Comparison of ENCODE assay signal across 14 cellular contexts in genomic region chrX:119775517-119776238, GRCh38. TPM values are rescaled to one million over a fixed set of nuclear protein-coding genes. Genes with fewer than 3 reads are reported as not detected.
DNase-seq lines count a peak whose midpoint lies in the region; ATAC-seq, FAIRE-seq and TF ChIP-seq lines count a peak whose summit lies in the region.
"Had no signal": no experiment of that assay in that cellular context is flagged by ENCODE, and none has a peak within 500 bp of the region (broad histone marks: within the 10 kb centered on the region; RNA-seq: fewer than 3 reads in every experiment).

No MANE protein-coding gene starts in this region.

- H3K79me2 ChIP-seq in HepG2 (ENCODE audit: insufficient read depth, low read length) (no peaks in the 10 kb centered on the region), MM.1S (ENCODE audit: low read length) (no peaks in the 10 kb centered on the region)

- H4K20me1 ChIP-seq in HepG2 (ENCODE audit: insufficient read depth, low read length) = no peaks in the 10 kb centered on the region
- H4K20me1 ChIP-seq in MM.1S (ENCODE audit: insufficient read depth, low read length) = no peaks in the 10 kb centered on the region

- POLR2A ChIA-PET in HepG2 (lab: Yijun Ruan, JAX) = no interaction called here

- H3K27me3 Mint-ChIP-seq in dendritic cell treated with granulocyte-macrophage colony-stimulating factor and Interleukin-4, amounts not matched to agents 40 ng/mL and 50 ng/mL, for 4 days = no peaks in the 10 kb centered on the region

- H3K4me1 ChIP-seq in right lobe of liver (no peaks in the 10 kb centered on the region), HepG2 (ENCODE audit: insufficient read depth, low read length) (no peaks in the 10 kb centered on the region), MM.1S (ENCODE audit: low read length) (no peaks in the 10 kb centered on the region), upper lobe of right lung (no peaks in the 10 kb centered on the region)

- H3K9ac ChIP-seq in HepG2 (ENCODE audit: insufficient read depth, low read depth, low read length) (no peak overlapping the region), MM.1S (ENCODE audit: low read length) (no peak overlapping the region)

- H3F3A ChIP-seq in MM.1S (ENCODE audit: insufficient read depth, low read length) = 0 out of 2 replicates have a peak, but pooled peaks cover 7% of the 10 kb centered on the region

- no peaks in the 10 kb centered on the region for H3K9me3 Mint-ChIP-seq in dendritic cell treated with granulocyte-macrophage colony-stimulating factor and Interleukin-4, amounts not matched to agents 40 ng/mL and 50 ng/mL, for 4 days
- H3K9me3 Mint-ChIP-seq: activated T-cell treated with anti-CD3 and anti-CD28 coated beads, Interleukin-2, amount 50 U/mL, for 72 hours had no signal

- WGBS in right lobe of liver (ENCODE audit: insufficient coverage, low coverage, low lambda C conversion rate, missing lambda C conversion rate) = 58% methylated on average over 13 of the region's 15 CpGs
- WGBS in HepG2 (ENCODE audit: low lambda C conversion rate) = 93% methylated on average over 15 of the region's 15 CpGs

- TF ChIP-seq RAD21 in HepG2 (CRISPR knock-in tag; IDR thresholded peaks at IDR 0.05) = no peak

- H3K4me3 ChIP-seq in right lobe of liver (no peak overlapping the region), HepG2 (replicated peaks in 1 of 3; ENCODE audit: insufficient read depth in 1 of 3, low read depth in 2 of 3, low read length in 3 of 3) (no peak overlapping the region), MM.1S (ENCODE audit: low read length) (no peak overlapping the region), upper lobe of right lung (no peak overlapping the region)

- FAIRE-seq in HepG2 (lab: Jason Lieb, UNC) = no peak

- TF ChIP-seq POLR2A in right lobe of liver (IDR thresholded peaks at IDR 0.05) (no peak), HepG2 (IDR thresholded peaks at IDR 0.05; ENCODE audit: insufficient read depth in 1 of 2, low read depth in 2 of 2, low read length in 2 of 2) (no peak)

- CTCF ChIA-PET in HepG2 (lab: Yijun Ruan, JAX; ENCODE audit: low intra/inter-chr PET ratio, low total read pairs) = no interaction called here

- peaks cover 31% of the 10 kb centered on the region for H3K4me1 Mint-ChIP-seq in dendritic cell treated with granulocyte-macrophage colony-stimulating factor and Interleukin-4, amounts not matched to agents 40 ng/mL and 50 ng/mL, for 4 days (ENCODE audit: low read depth)

- TF ChIP-seq EP300 in HepG2 (IDR thresholded peaks at IDR 0.05; ENCODE audit: low read depth in 2 of 2, low read length in 2 of 2) = no peak
- TF ChIP-seq EP300 in HepG2 (CRISPR knock-in tag; IDR thresholded peaks at IDR 0.05; ENCODE audit: borderline replicate concordance) = no peak

- intact Hi-C loops in right lobe of liver (cut with DNase I) (no loop called here), HepG2 (cut with micrococcal nuclease; ENCODE audit: unreplicated experiment) (no loop called here), upper lobe of right lung (cut with DNase I) (no loop called here)
- intact Hi-C loops in dendritic cell treated with granulocyte-macrophage colony-stimulating factor and Interleukin-4, amounts not matched to agents 40 ng/mL and 50 ng/mL, for 4 days (cut with micrococcal nuclease) = loop anchor here (10.0 kb wide), 1 partner anchor 81 kb away; the partner anchor contains the start of gene SEPTIN6

- H3K4me2 ChIP-seq in HepG2 (ENCODE audit: low read depth, low read length) (no peak overlapping the region), MM.1S (ENCODE audit: low read depth, low read length) (no peak overlapping the region)

- peak overlapping the region; percentile 93 for H3K27ac Mint-ChIP-seq in dendritic cell treated with granulocyte-macrophage colony-stimulating factor and Interleukin-4, amounts not matched to agents 40 ng/mL and 50 ng/mL, for 4 days
- H3K27ac Mint-ChIP-seq: activated T-cell treated with anti-CD3 and anti-CD28 coated beads, Interleukin-2, amount 50 U/mL, for 72 hours had no signal

- no peak for TF ChIP-seq CTCF in right lobe of liver (IDR thresholded peaks at IDR 0.05)
- no peak for TF ChIP-seq CTCF in HepG2 (CRISPR knock-in tag; IDR thresholded peaks at IDR 0.05)
- no peak for TF ChIP-seq CTCF in MM.1S (IDR thresholded peaks at IDR 0.05; ENCODE audit: low read length)
- TF ChIP-seq CTCF in upper lobe of right lung (IDR thresholded peaks at IDR 0.05) = no peak

- in situ Hi-C loops in HepG2 (cut with HindIII; ENCODE audit: extremely low pct_ligation_motif_present, low pct_unique_long_range_greater_than_20kb) = no loop called here

- peaks cover 1% of the 10 kb centered on the region for H3K36me3 Mint-ChIP-seq in dendritic cell treated with granulocyte-macrophage colony-stimulating factor and Interleukin-4, amounts not matched to agents 40 ng/mL and 50 ng/mL, for 4 days (ENCODE audit: low read depth)

- H3K4me3 Mint-ChIP-seq in dendritic cell treated with granulocyte-macrophage colony-stimulating factor and Interleukin-4, amounts not matched to agents 40 ng/mL and 50 ng/mL, for 4 days = no peak overlapping the region
- H3K4me3 Mint-ChIP-seq: activated T-cell treated with anti-CD3 and anti-CD28 coated beads, Interleukin-2, amount 50 U/mL, for 72 hours had no signal

- no peaks in the 10 kb centered on the region for H3K9me3 ChIP-seq in right lobe of liver
- H3K9me3 ChIP-seq in HepG2 (ENCODE audit: low read length) = no peaks in the 10 kb centered on the region
- no peaks in the 10 kb centered on the region for H3K9me3 ChIP-seq in MM.1S (replicated peaks; ENCODE audit: insufficient read depth, low read length)
- H3K9me3 ChIP-seq in upper lobe of right lung = no peaks in the 10 kb centered on the region

- H2AFZ ChIP-seq in HepG2 (ENCODE audit: low read length) (no peak overlapping the region), MM.1S (ENCODE audit: low read length) (peak overlapping the region; percentile 38; the same call in 1 of the 2 replicates)

- H3K36me3 ChIP-seq in right lobe of liver = no peaks in the 10 kb centered on the region
- no peaks in the 10 kb centered on the region for H3K36me3 ChIP-seq in HepG2 (replicated peaks in 1 of 2; ENCODE audit: control insufficient read depth in 1 of 2, insufficient read depth in 2 of 2, low read length in 2 of 2)
- H3K36me3 ChIP-seq in MM.1S (replicated peaks; ENCODE audit: insufficient read depth, low read length) = no peaks in the 10 kb centered on the region
- no peaks in the 10 kb centered on the region for H3K36me3 ChIP-seq in upper lobe of right lung
- H3K36me3 ChIP-seq: WERI-Rb-1 had no signal

- H3K27me3 ChIP-seq in right lobe of liver = no peaks in the 10 kb centered on the region
- H3K27me3 ChIP-seq in HepG2 (ENCODE audit: control insufficient read depth in 1 of 2, insufficient read depth in 2 of 2, low read length in 2 of 2) = no peaks in the 10 kb centered on the region
- no peaks in the 10 kb centered on the region for H3K27me3 ChIP-seq in MM.1S (replicated peaks; ENCODE audit: insufficient read depth, low read length)
- H3K27me3 ChIP-seq in upper lobe of right lung = no peaks in the 10 kb centered on the region

- ATAC-seq in right lobe of liver (peak; percentile 25 to 52 (median 42)), HepG2 (no peak), upper lobe of right lung (peak; percentile 76)
- ATAC-seq: activated T-cell treated with anti-CD3 and anti-CD28 coated beads, Interleukin-2, amount 50 U/mL, for 72 hours had no signal

- H3K27ac ChIP-seq in right lobe of liver = no peak overlapping the region
- no peak overlapping the region for H3K27ac ChIP-seq in HepG2 (ENCODE audit: extremely low read length, insufficient read depth, low read length)
- H3K27ac ChIP-seq in MM.1S (ENCODE audit: low read length) = no peak overlapping the region
- no peak overlapping the region for H3K27ac ChIP-seq in upper lobe of right lung
- H3K27ac ChIP-seq: WERI-Rb-1 had no signal

- BruUV-seq in HepG2 (replicated peaks; lab: Mats Ljungman, UMichigan) = no TSS peak

- H3K9me2 ChIP-seq in MM.1S (replicated peaks; ENCODE audit: insufficient read depth, low read length) = no peaks in the 10 kb centered on the region

- DNase-seq in right lobe of liver (no peak), HepG2 (ENCODE audit: low spot score) (no peak), MM.1S (no peak), upper lobe of right lung (no peak), hypothalamus (lab: John Stamatoyannopoulos, UW) (no peak), NCI-H2227 (lab: John Stamatoyannopoulos, UW; ENCODE audit: unreplicated experiment) (no peak), GM19240 (ENCODE audit: insufficient read length, low spot score) (no peak)
- DNase-seq: activated T-cell treated with anti-CD3 and anti-CD28 coated beads, Interleukin-2, amount 50 U/mL, for 72 hours; NCI-H1417 treated with DMSO at 0.1 percent for 48 hours; NCI-H446; stimulated activated CD8-positive, alpha-beta memory T cell treated with anti-CD3 and anti-CD28 coated beads, Interleukin-4, amount 100 ng/mL, for 48 hours; WERI-Rb-1 had no signal

RNA-seq across cellular contexts. Expression of gene RPL39, which starts 15.8 kb away (rescaled TPM):
- total RNA-seq in right lobe of liver (1,000 to 10,000 TPM in 2 of 6 experiments, 100 to 1,000 TPM in 4; 587 to 2,308 (median 667) TPM), HepG2 (2016; rRNA removed; fragmentation: Illumina TruSeq; extraction: Trizol) (3,547 and 3,928 TPM in 2 replicates), upper lobe of right lung (1,275 TPM)
- 5,522 and 6,331 TPM in 2 replicates for total RNA-seq in HepG2 (2016; cell fraction: cytosol; rRNA removed; fragmentation: Illumina TruSeq; extraction: Trizol; ENCODE audit: low read depth)
- total RNA-seq in HepG2 (2016; cell fraction: insoluble cytoplasmic fraction; rRNA removed; fragmentation: Illumina TruSeq; extraction: Trizol) = 3,541 and 3,944 TPM in 2 replicates
- total RNA-seq in HepG2 (2016; cell fraction: membrane; rRNA removed; fragmentation: Illumina TruSeq; extraction: Trizol) = 8,253 and 8,590 TPM in 2 replicates
- total RNA-seq in HepG2 (2016; cell fraction: nucleus; rRNA removed; fragmentation: Illumina TruSeq; extraction: Trizol) = 1,224 and 1,272 TPM in 2 replicates
- polyA plus RNA-seq in HepG2 (2011; rRNA removed) = 2,024 and 2,312 TPM in 2 replicates
- polyA plus RNA-seq in HepG2 (2011; cell fraction: cytosol; rRNA removed) = 1,813 and 3,532 TPM in 2 replicates
- 603 and 692 TPM in 2 replicates for polyA plus RNA-seq in HepG2 (2011; cell fraction: nucleus; rRNA removed)
- polyA plus RNA-seq in HepG2 (2012) = 6,677 and 8,105 TPM in 2 replicates
- 5,588 and 5,933 TPM in 2 replicates for polyA plus RNA-seq in HepG2 (2016; cell fraction: cytosol; fragmentation: Illumina TruSeq; extraction: Trizol; ENCODE audit: low read depth)
- 3,018 and 3,146 TPM in 2 replicates for polyA plus RNA-seq in HepG2 (2016; cell fraction: insoluble cytoplasmic fraction; fragmentation: Illumina TruSeq; extraction: Trizol; ENCODE audit: low read depth)
- 6,670 and 7,089 TPM in 2 replicates for polyA plus RNA-seq in HepG2 (2016; cell fraction: membrane; fragmentation: Illumina TruSeq; extraction: Trizol; ENCODE audit: low read depth)
- 1,707 and 1,826 TPM in 2 replicates for polyA plus RNA-seq in HepG2 (2016; cell fraction: nucleus; fragmentation: Illumina TruSeq; extraction: Trizol; ENCODE audit: insufficient read depth, low read depth)
- polyA minus RNA-seq in HepG2 (2011; rRNA and poly(A)+ RNA removed; ENCODE audit: low replicate concordance) = 70.8 and 199 TPM in 2 replicates
- 275 and 347 TPM in 2 replicates for polyA minus RNA-seq in HepG2 (2011; cell fraction: cytosol; rRNA and poly(A)+ RNA removed)
- polyA minus RNA-seq in HepG2 (2011; cell fraction: nucleus; rRNA and poly(A)+ RNA removed) = 102 and 178 TPM in 2 replicates

RNA-seq across cellular contexts. Expression of gene SOWAHD, which starts 17.3 kb away (rescaled TPM):
- total RNA-seq in right lobe of liver (1 to 10 TPM in 1 of 6 experiments, under 1 TPM in 4, not detected in 1; 0.19 to 1.2 (median 0.29) TPM), HepG2 (2016; rRNA removed; fragmentation: Illumina TruSeq; extraction: Trizol) (0.62 and 1.0 TPM in 2 replicates), upper lobe of right lung (4.0 TPM)
- total RNA-seq in HepG2 (2016; cell fraction: cytosol; rRNA removed; fragmentation: Illumina TruSeq; extraction: Trizol; ENCODE audit: low read depth) = 0.18 TPM in 1 of 2 replicates, not detected in the other
- total RNA-seq in HepG2 (2016; cell fraction: insoluble cytoplasmic fraction; rRNA removed; fragmentation: Illumina TruSeq; extraction: Trizol) = 0.51 and 0.69 TPM in 2 replicates
- 0.43 and 0.45 TPM in 2 replicates for total RNA-seq in HepG2 (2016; cell fraction: membrane; rRNA removed; fragmentation: Illumina TruSeq; extraction: Trizol)
- total RNA-seq in HepG2 (2016; cell fraction: nucleus; rRNA removed; fragmentation: Illumina TruSeq; extraction: Trizol) = 0.38 and 0.65 TPM in 2 replicates
- polyA plus RNA-seq in HepG2 (2011; rRNA removed) = 1.3 and 2.1 TPM in 2 replicates
- 1.9 and 2.2 TPM in 2 replicates for polyA plus RNA-seq in HepG2 (2011; cell fraction: cytosol; rRNA removed)
- polyA plus RNA-seq in HepG2 (2011; cell fraction: nucleus; rRNA removed) = 0.82 and 1.6 TPM in 2 replicates
- 1.3 TPM in 2 replicates for polyA plus RNA-seq in HepG2 (2012)
- 0.16 and 0.17 TPM in 2 replicates for polyA plus RNA-seq in HepG2 (2016; cell fraction: cytosol; fragmentation: Illumina TruSeq; extraction: Trizol; ENCODE audit: low read depth)
- polyA plus RNA-seq in HepG2 (2016; cell fraction: insoluble cytoplasmic fraction; fragmentation: Illumina TruSeq; extraction: Trizol; ENCODE audit: low read depth) = 0.63 and 1.0 TPM in 2 replicates
- polyA plus RNA-seq in HepG2 (2016; cell fraction: membrane; fragmentation: Illumina TruSeq; extraction: Trizol; ENCODE audit: low read depth) = 0.47 and 0.48 TPM in 2 replicates
- 0.60 and 1.0 TPM in 2 replicates for polyA plus RNA-seq in HepG2 (2016; cell fraction: nucleus; fragmentation: Illumina TruSeq; extraction: Trizol; ENCODE audit: insufficient read depth, low read depth)
- 1.4 TPM in 1 of 2 replicates, not detected in the other for polyA minus RNA-seq in HepG2 (2011; rRNA and poly(A)+ RNA removed; ENCODE audit: low replicate concordance)
- 0.79 and 1.1 TPM in 2 replicates for polyA minus RNA-seq in HepG2 (2011; cell fraction: cytosol; rRNA and poly(A)+ RNA removed)
- 0.39 and 0.62 TPM in 2 replicates for polyA minus RNA-seq in HepG2 (2011; cell fraction: nucleus; rRNA and poly(A)+ RNA removed)
- total RNA-seq: dermis microvascular lymphatic vessel endothelial cell had no signal
